Comparison of ENCODE assay signal across 10 cellular contexts in the genomic region with DNA sequence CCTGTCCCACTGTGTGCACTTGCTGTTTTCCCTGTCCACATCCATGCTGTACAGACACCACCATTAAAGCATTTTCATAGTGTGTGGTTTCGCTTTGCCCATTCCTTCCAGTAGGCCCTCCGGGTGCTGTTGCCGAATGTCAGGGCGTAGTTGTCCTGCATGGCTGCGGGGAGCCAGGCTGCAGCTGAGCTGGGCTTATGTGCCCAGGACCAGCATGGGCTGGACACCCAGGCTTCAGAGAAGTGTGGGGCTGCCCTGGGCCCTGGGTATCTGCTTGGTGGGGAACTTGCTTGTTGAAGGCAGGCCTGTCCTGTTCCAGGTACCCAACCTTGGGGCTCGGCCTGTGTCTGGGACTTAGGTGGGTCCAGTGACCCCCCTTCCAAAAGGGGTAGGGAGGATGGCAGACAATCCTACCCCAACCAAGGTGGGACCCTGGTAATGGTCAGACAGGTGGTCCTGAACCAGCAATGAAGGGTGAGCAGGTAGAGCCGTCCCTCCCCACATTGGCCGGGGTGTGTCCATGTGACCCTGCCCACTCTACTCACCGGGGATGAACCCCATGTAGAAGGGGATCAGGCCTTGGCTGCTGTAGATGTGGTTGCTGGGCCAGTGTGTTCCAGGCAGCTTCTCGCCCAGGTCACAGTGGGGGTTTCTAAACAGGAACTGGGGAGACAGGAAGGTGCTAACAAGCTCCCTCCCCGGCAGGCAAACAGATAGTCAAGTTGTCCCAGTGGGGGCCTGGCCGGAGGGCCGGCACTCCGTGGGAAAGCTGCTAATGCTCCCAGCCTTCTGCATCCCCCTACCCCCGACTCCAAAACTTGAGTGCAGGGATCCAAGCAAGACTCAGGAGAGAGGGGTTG. TPM values are rescaled to one million over a fixed set of nuclear protein-coding genes. Genes with fewer than 3 reads are reported as not detected.
A peak's percentile ranks its signal among the peaks of the same experiment; 100 is the strongest.
DNase-seq lines count a peak whose midpoint lies in the region; ATAC-seq, FAIRE-seq and TF ChIP-seq lines count a peak whose summit lies in the region.
"Had no signal": no experiment of that assay in that cellular context is flagged by ENCODE, and none has a peak within 500 bp of the region (broad histone marks: within the 10 kb centered on the region; RNA-seq: fewer than 3 reads in every experiment).

No MANE protein-coding gene starts in this region.

- no peak overlapping the region for H3K9ac ChIP-seq in DND-41 (ENCODE audit: low read depth, low read length)
- H3K9ac ChIP-seq in mesenchymal stem cell (ENCODE audit: low read length) = no peak overlapping the region

- intact Hi-C loops in vagina (cut with DNase I) = no loop called here

- peaks cover 4% of the 10 kb centered on the region for H3K27me3 Mint-ChIP-seq in WTC11 (ENCODE audit: low read depth)

- peaks cover 34% of the 10 kb centered on the region for H3K4me1 ChIP-seq in DND-41 (ENCODE audit: insufficient read depth, low read length)
- H3K4me1 ChIP-seq in mesenchymal stem cell (ENCODE audit: control insufficient read depth, insufficient read depth, low read depth, low read length) = peaks cover 41% of the 10 kb centered on the region
- peaks cover 48% of the 10 kb centered on the region for H3K4me1 ChIP-seq in vagina

- H4K8ac ChIP-seq in mesenchymal stem cell (ENCODE audit: low read length) = no peak overlapping the region

- H3K27ac ChIP-seq in DND-41 (ENCODE audit: low read length) (no peak overlapping the region), mesenchymal stem cell (ENCODE audit: low read length, poor library complexity, severe bottlenecking) (no peak overlapping the region), vagina (no peak overlapping the region)

- H3K36me3 Mint-ChIP-seq in WTC11 = peaks cover 20% of the 10 kb centered on the region

- peaks cover 38% of the 10 kb centered on the region for H4K20me1 ChIP-seq in DND-41 (ENCODE audit: insufficient read depth, low read length)

- peak overlapping the region; percentile 90; the same call in 1 of the 2 replicates for H3K4me2 ChIP-seq in DND-41 (ENCODE audit: insufficient read depth, low read length)
- no peak overlapping the region for H3K4me2 ChIP-seq in mesenchymal stem cell (ENCODE audit: low read length, poor library complexity, severe bottlenecking)

- H3K4me3 ChIP-seq in DND-41 (ENCODE audit: low read depth in 1 of 2, low read length in 2 of 2) (peak overlapping the region in 1 of 2 experiments; percentile 39; a peak in 1 of 4 replicates), HFF-Myc (replicated peaks; ENCODE audit: low read depth, low read length) (0 out of 2 replicates have a peak overlapping the region, but pooled peaks have one; percentile 3), mesenchymal stem cell (ENCODE audit: insufficient read depth in 1 of 2, low read depth in 1 of 2, low read length in 2 of 2) (no peak overlapping the region), vagina (no peak overlapping the region)

- H3K27me3 ChIP-seq in DND-41 (ENCODE audit: insufficient read depth, low read length, poor library complexity) (no peaks in the 10 kb centered on the region), mesenchymal stem cell (ENCODE audit: control insufficient read depth in 1 of 2, insufficient read depth in 1 of 2, low read length in 2 of 2) (peaks cover 0 to 12% of the 10 kb centered on the region in 2 experiments), vagina (no peaks in the 10 kb centered on the region)

- TF ChIP-seq CTCF in DND-41 (IDR thresholded peaks at IDR 0.05; ENCODE audit: borderline replicate concordance, extremely low read depth, low read length, poor library complexity, severe bottlenecking) (no peak), HFF-Myc (IDR thresholded peaks at IDR 0.05; ENCODE audit: low read depth, low read length, missing control alignments) (no peak), WTC11 (IDR thresholded peaks at IDR 0.05) (no peak), vagina (IDR thresholded peaks at IDR 0.05) (no peak), D721Med (IDR thresholded peaks at IDR 0.05; ENCODE audit: insufficient read depth, missing control alignments) (no peak)

- CTCF ChIA-PET in WTC11 (lab: Charles Lee) = interaction anchor here (0.6 to 2.3 kb wide), 15 partner anchors 9 to 214 kb away, joined by 3 to 12 read pairs (median 4); a partner anchor contains a TSS

- DNase-seq in DND-41 (no peak), HFF-Myc (ENCODE audit: extremely low read depth, low read depth) (no peak), WTC11 (ENCODE audit: low spot score) (no peak), mesenchymal stem cell (peak; percentile 46), NCI-H345 (lab: John Stamatoyannopoulos, UW) (no peak), vagina (ENCODE audit: extremely low spot score in 2 of 2) (no peak), D721Med (ENCODE audit: insufficient read length, low spot score) (no peak)

- no peak overlapping the region for H4K91ac ChIP-seq in mesenchymal stem cell (ENCODE audit: low read length)

- H3K4me3 Mint-ChIP-seq in WTC11 = peak overlapping the region; percentile 81

- no peak overlapping the region for H2AK5ac ChIP-seq in mesenchymal stem cell (ENCODE audit: low read length, severe bottlenecking)

- H3K9me3 ChIP-seq in DND-41 (ENCODE audit: insufficient read depth, low read length, severe bottlenecking) (no peaks in the 10 kb centered on the region), mesenchymal stem cell (ENCODE audit: control insufficient read depth, low read length) (no peaks in the 10 kb centered on the region), vagina (no peaks in the 10 kb centered on the region)

- no peak overlapping the region for H2BK15ac ChIP-seq in mesenchymal stem cell (ENCODE audit: low read depth, poor library complexity, severe bottlenecking)

- 59% methylated on average over 15 of the region's 15 CpGs for WGBS in mesenchymal stem cell

- POLR2A ChIA-PET in WTC11 (lab: Charles Lee) = interaction anchor here (0.5 to 2.1 kb wide), 3 partner anchors 10 to 43 kb away, joined by 3 to 9 read pairs (median 4); no protein-coding TSS in a partner anchor

- H3K18ac ChIP-seq in mesenchymal stem cell (ENCODE audit: low read depth in 1 of 2, low read length in 2 of 2) = peak overlapping the region in 1 of 2 experiments; percentile 64

- ATAC-seq in DND-41 (ENCODE audit: insufficient read depth, low read depth) = no peak
- ATAC-seq in WTC11 = no peak

- peaks cover 3% of the 10 kb centered on the region for H3K79me1 ChIP-seq in mesenchymal stem cell (replicated peaks; ENCODE audit: low read length, poor library complexity, severe bottlenecking)

- no peak for FAIRE-seq in D721Med (lab: Jason Lieb, UNC)

- H3K23ac ChIP-seq in mesenchymal stem cell (ENCODE audit: low read length in 2 of 2) = peak overlapping the region in 1 of 2 experiments; percentile 94

- H3K4ac ChIP-seq in mesenchymal stem cell (ENCODE audit: low read depth in 1 of 2, low read length in 2 of 2) = no peak overlapping the region

- H2BK120ac ChIP-seq in mesenchymal stem cell (ENCODE audit: low read depth, low read length) = no peak overlapping the region

- H3K14ac ChIP-seq in mesenchymal stem cell (ENCODE audit: low read length in 2 of 2) = peak overlapping the region in 1 of 2 experiments; percentile 81

- H2BK5ac ChIP-seq in mesenchymal stem cell (ENCODE audit: low read depth, low read length, poor library complexity, severe bottlenecking) = no peak overlapping the region

- peaks cover 31% of the 10 kb centered on the region for H3K4me1 Mint-ChIP-seq in WTC11

- peaks cover 25% of the 10 kb centered on the region for H3K79me2 ChIP-seq in DND-41 (ENCODE audit: insufficient read depth, low read length)

- peak overlapping the region in 1 of 2 experiments; percentile 29 for H2BK12ac ChIP-seq in mesenchymal stem cell (ENCODE audit: low read length in 2 of 2)

- no peaks in the 10 kb centered on the region for H3K9me3 Mint-ChIP-seq in WTC11

- TF ChIP-seq POLR2A in vagina (IDR thresholded peaks at IDR 0.05) = no peak

- no peak overlapping the region for H2AFZ ChIP-seq in DND-41 (ENCODE audit: low read depth, low read length)
- no peak overlapping the region for H2AFZ ChIP-seq in mesenchymal stem cell (ENCODE audit: low read depth, low read length)

- peak overlapping the region; percentile 70 for H3K27ac Mint-ChIP-seq in WTC11

- H3K36me3 ChIP-seq in DND-41 (ENCODE audit: insufficient read depth, low read length) = peaks cover 25% of the 10 kb centered on the region
- H3K36me3 ChIP-seq in mesenchymal stem cell (ENCODE audit: control insufficient read depth in 1 of 2, insufficient read depth in 2 of 2, low read depth in 1 of 2, low read length in 2 of 2) = peaks cover 24 to 27% of the 10 kb centered on the region in 2 experiments
- peaks cover 0 to 14% of the 10 kb centered on the region in 2 donors for H3K36me3 ChIP-seq in vagina

TF ChIP-seq in WTC11, 78 proteins besides CTCF, POLR2A, EP300 and RAD21 (continues in another document):
- TF ChIP-seq NFATC4 (CRISPR knock-in tag; IDR thresholded peaks at IDR 0.05) = 0 out of 2 replicates have a peak, but pooled peaks have one; percentile 53
- TF ChIP-seq, protein P1, sequence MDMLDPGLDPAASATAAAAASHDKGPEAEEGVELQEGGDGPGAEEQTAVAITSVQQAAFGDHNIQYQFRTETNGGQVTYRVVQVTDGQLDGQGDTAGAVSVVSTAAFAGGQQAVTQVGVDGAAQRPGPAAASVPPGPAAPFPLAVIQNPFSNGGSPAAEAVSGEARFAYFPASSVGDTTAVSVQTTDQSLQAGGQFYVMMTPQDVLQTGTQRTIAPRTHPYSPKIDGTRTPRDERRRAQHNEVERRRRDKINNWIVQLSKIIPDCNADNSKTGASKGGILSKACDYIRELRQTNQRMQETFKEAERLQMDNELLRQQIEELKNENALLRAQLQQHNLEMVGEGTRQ (CRISPR knock-in tag; IDR thresholded peaks at IDR 0.05) = peak; percentile 64

RNA-seq across cellular contexts. Expression of a gene that starts 2.8 kb away (rescaled TPM):
- 373 to 376 TPM (median 375 TPM) in 3 replicates for total RNA-seq in WTC11 (2021)
- polyA plus RNA-seq in mesenchymal stem cell (2013, experiment 1 of 2) = 181 TPM
- polyA plus RNA-seq in mesenchymal stem cell (2013, experiment 2 of 2) = 181 TPM
- 312 TPM for total RNA-seq in vagina

RNA-seq across cellular contexts. Expression of a gene that starts 7.2 kb away (rescaled TPM):
- 0.21 to 0.26 TPM in 2 of 3 replicates, not detected in the other for total RNA-seq in WTC11 (2021)
- polyA plus RNA-seq in mesenchymal stem cell (2013, experiment 1 of 2) = not detected
- polyA plus RNA-seq in mesenchymal stem cell (2013, experiment 2 of 2) = not detected
- total RNA-seq in vagina = not detected
- total RNA-seq: fibroblast of lung, myocyte, NCI-H460 had no signal
- polyA plus RNA-seq: fibroblast of lung had no signal

RNA-seq across cellular contexts. Expression of a gene that starts 11.3 kb away (rescaled TPM):
- 93.7 to 95.0 TPM (median 94.7 TPM) in 3 replicates for total RNA-seq in WTC11 (2021)
- 30.5 TPM for polyA plus RNA-seq in mesenchymal stem cell (2013, experiment 1 of 2)
- polyA plus RNA-seq in mesenchymal stem cell (2013, experiment 2 of 2) = 30.5 TPM
- total RNA-seq in vagina = 44.0 TPM

RNA-seq across cellular contexts. Expression of a gene that starts 13.2 kb away (rescaled TPM):
- total RNA-seq in WTC11 (2021) (0.13 to 0.23 TPM (median 0.14 TPM) in 3 replicates), vagina (not detected)
- polyA plus RNA-seq in mesenchymal stem cell (2013, experiment 1 of 2) = not detected
- polyA plus RNA-seq in mesenchymal stem cell (2013, experiment 2 of 2) = not detected
- total RNA-seq: fibroblast of lung, NCI-H460 had no signal
- polyA plus RNA-seq: fibroblast of lung had no signal

RNA-seq across cellular contexts. Expression of a gene that starts 16.6 kb away (rescaled TPM):
- 0.32 to 0.59 TPM (median 0.41 TPM) in 3 replicates for total RNA-seq in WTC11 (2021)
- polyA plus RNA-seq in mesenchymal stem cell (2013, experiment 1 of 2) = not detected
- not detected for polyA plus RNA-seq in mesenchymal stem cell (2013, experiment 2 of 2)
- total RNA-seq in vagina = 0.74 TPM
- total RNA-seq: myocyte, NCI-H460 had no signal
- polyA plus RNA-seq: fibroblast of lung had no signal
